Comparison of ENCODE assay signal across 15 cellular contexts in genomic region chr1:1031659-1032245, GRCh38. TPM values are rescaled to one million over a fixed set of nuclear protein-coding genes. Genes with fewer than 3 reads are reported as not detected.
DNase-seq lines count a peak whose midpoint lies in the region; ATAC-seq and TF ChIP-seq lines count a peak whose summit lies in the region.
"Had no signal": no experiment of that assay in that cellular context is flagged by ENCODE, and none has a peak within 500 bp of the region (broad histone marks: within the 10 kb centered on the region; RNA-seq: fewer than 3 reads in every experiment).

No MANE protein-coding gene starts in this region.

- no peak for TF ChIP-seq CTCF in type B pancreatic cell (conservative IDR thresholded peaks at IDR 0.05)

- no peak for ATAC-seq in stimulated activated naive CD8-positive, alpha-beta T cell treated with anti-CD3 and anti-CD28 coated beads, Interleukin-15, amount 100 ng/mL, for 72 hours
- ATAC-seq in stimulated activated naive CD8-positive, alpha-beta T cell treated with anti-CD3 and anti-CD28 coated beads, Interleukin-15, Interleukin-2, amounts not matched to agents 100 U/mL and 50 U/mL, for 24 hours, result no peak
- ATAC-seq in activated T-helper 17 cell treated with anti-CD3 and anti-CD28 coated beads, Interleukin-2, amount 50 U/mL, for 72 hours (replicated peaks), result no peak
- ATAC-seq in memory B cell (ENCODE audit: low read depth), result no peak
- ATAC-seq in GM21390 (IDR thresholded peaks at IDR 0.05; ENCODE audit: unreplicated experiment), result no peak
- ATAC-seq in HG02759 (IDR thresholded peaks at IDR 0.05; ENCODE audit: unreplicated experiment), result no peak
- no peak for ATAC-seq in GM18519 (IDR thresholded peaks at IDR 0.05; ENCODE audit: low FRiP score, unreplicated experiment)

- no peaks in the 10 kb centered on the region for H3K9me3 Mint-ChIP-seq in stimulated activated naive CD8-positive, alpha-beta T cell treated with anti-CD3 and anti-CD28 coated beads, Interleukin-15, amount 100 ng/mL, for 72 hours
- no peaks in the 10 kb centered on the region for H3K9me3 Mint-ChIP-seq in activated T-helper 17 cell treated with anti-CD3 and anti-CD28 coated beads, Interleukin-2, amount 50 U/mL, for 72 hours
- H3K9me3 Mint-ChIP-seq in memory B cell (no peaks in the 10 kb centered on the region), type B pancreatic cell (no peaks in the 10 kb centered on the region)

- peaks cover 32% of the 10 kb centered on the region for H3K4me1 Mint-ChIP-seq in stimulated activated naive CD8-positive, alpha-beta T cell treated with anti-CD3 and anti-CD28 coated beads, Interleukin-15, amount 100 ng/mL, for 72 hours
- H3K4me1 Mint-ChIP-seq in activated T-helper 17 cell treated with anti-CD3 and anti-CD28 coated beads, Interleukin-2, amount 50 U/mL, for 72 hours, result no peaks in the 10 kb centered on the region
- H3K4me1 Mint-ChIP-seq in memory B cell, result peaks cover 18% of the 10 kb centered on the region
- peaks cover 10% of the 10 kb centered on the region for H3K4me1 Mint-ChIP-seq in type B pancreatic cell (ENCODE audit: unreplicated experiment)

- no peaks in the 10 kb centered on the region for H3K36me3 Mint-ChIP-seq in activated T-helper 17 cell treated with anti-CD3 and anti-CD28 coated beads, Interleukin-2, amount 50 U/mL, for 72 hours (ENCODE audit: low read depth)
- H3K36me3 Mint-ChIP-seq in memory B cell, result no peaks in the 10 kb centered on the region
- H3K36me3 Mint-ChIP-seq in type B pancreatic cell, result no peaks in the 10 kb centered on the region

- peak overlapping the region; percentile 63 to 71 for H3K4me3 Mint-ChIP-seq in stimulated activated naive CD8-positive, alpha-beta T cell treated with anti-CD3 and anti-CD28 coated beads, Interleukin-15, amount 100 ng/mL, for 72 hours
- peak overlapping the region; percentile 57 for H3K4me3 Mint-ChIP-seq in activated T-helper 17 cell treated with anti-CD3 and anti-CD28 coated beads, Interleukin-2, amount 50 U/mL, for 72 hours
- H3K4me3 Mint-ChIP-seq in memory B cell, result peak overlapping the region; percentile 76
- H3K4me3 Mint-ChIP-seq in type B pancreatic cell, result peak overlapping the region; percentile 84

- H3K27ac Mint-ChIP-seq in stimulated activated naive CD8-positive, alpha-beta T cell treated with anti-CD3 and anti-CD28 coated beads, Interleukin-15, amount 100 ng/mL, for 72 hours, result peak overlapping the region; percentile 35 to 51
- no peak overlapping the region for H3K27ac Mint-ChIP-seq in activated T-helper 17 cell treated with anti-CD3 and anti-CD28 coated beads, Interleukin-2, amount 50 U/mL, for 72 hours
- H3K27ac Mint-ChIP-seq in memory B cell (peak overlapping the region; percentile 73), type B pancreatic cell (peak overlapping the region; percentile 63)

- peaks cover 17% of the 10 kb centered on the region for H3K27me3 Mint-ChIP-seq in stimulated activated naive CD8-positive, alpha-beta T cell treated with anti-CD3 and anti-CD28 coated beads, Interleukin-15, amount 100 ng/mL, for 72 hours
- peaks cover 11% of the 10 kb centered on the region for H3K27me3 Mint-ChIP-seq in activated T-helper 17 cell treated with anti-CD3 and anti-CD28 coated beads, Interleukin-2, amount 50 U/mL, for 72 hours
- H3K27me3 Mint-ChIP-seq in memory B cell (peaks cover 5% of the 10 kb centered on the region), type B pancreatic cell (peaks cover 6% of the 10 kb centered on the region)

- no peak for DNase-seq in stimulated activated naive CD8-positive, alpha-beta T cell treated with anti-CD3 and anti-CD28 coated beads, Interleukin-15, amount 100 ng/mL, for 72 hours
- no peak for DNase-seq in stimulated activated naive CD8-positive, alpha-beta T cell treated with anti-CD3 and anti-CD28 coated beads, Interleukin-15, Interleukin-2, amounts not matched to agents 100 U/mL and 50 U/mL, for 24 hours
- DNase-seq in memory B cell (ENCODE audit: low spot score in 2 of 2) (no peak), type B pancreatic cell (ENCODE audit: extremely low spot score, unreplicated experiment) (no peak)
- DNase-seq: activated gamma-delta T cell; EL; stimulated activated CD8-positive, alpha-beta memory T cell treated with anti-CD3 and anti-CD28 coated beads, Interleukin-4, amount 100 ng/mL, for 48 hours; upper lobe of right lung had no signal

RNA-seq across cellular contexts. Expression of gene AGRN, which starts 11.8 kb away (rescaled TPM):
- 10 to 100 TPM; 12.1 to 87.6 TPM for total RNA-seq in activated T-helper 17 cell treated with anti-CD3 and anti-CD28 coated beads, Interleukin-2, amount 50 U/mL, for 72 hours
- 166 and 285 TPM in 2 replicates for total RNA-seq in type B pancreatic cell (ENCODE audit: low replicate concordance)

RNA-seq across cellular contexts. Expression of gene ISG15, which starts 18.5 kb away (rescaled TPM):
- total RNA-seq in activated T-helper 17 cell treated with anti-CD3 and anti-CD28 coated beads, Interleukin-2, amount 50 U/mL, for 72 hours, result 10 to 100 TPM; 13.5 to 36.5 TPM
- total RNA-seq in type B pancreatic cell (ENCODE audit: low replicate concordance), result 20.8 and 34.6 TPM in 2 replicates

RNA-seq across cellular contexts. Expression of gene HES4, which starts 31.9 kb away (rescaled TPM):
- 1 to 10 TPM in 1 of 2 donors, not detected in 1; 2.5 TPM for total RNA-seq in activated T-helper 17 cell treated with anti-CD3 and anti-CD28 coated beads, Interleukin-2, amount 50 U/mL, for 72 hours
- total RNA-seq in type B pancreatic cell (ENCODE audit: low replicate concordance), result 37.6 and 54.1 TPM in 2 replicates

RNA-seq across cellular contexts. Expression of gene RNF223, which starts 42.4 kb away (rescaled TPM):
- not detected for total RNA-seq in activated T-helper 17 cell treated with anti-CD3 and anti-CD28 coated beads, Interleukin-2, amount 50 U/mL, for 72 hours
- 1.2 and 2.5 TPM in 2 replicates for total RNA-seq in type B pancreatic cell (ENCODE audit: low replicate concordance)
- total RNA-seq: mononuclear cell, RPMI7951 had no signal

RNA-seq across cellular contexts. Expression of gene PERM1, which starts 49.9 kb away (rescaled TPM):
- total RNA-seq in activated T-helper 17 cell treated with anti-CD3 and anti-CD28 coated beads, Interleukin-2, amount 50 U/mL, for 72 hours, result not detected
- 0.34 and 0.62 TPM in 2 replicates for total RNA-seq in type B pancreatic cell (ENCODE audit: low replicate concordance)
- total RNA-seq: bronchial epithelial cell had no signal

Comparison
In these comparisons a context has a peak if more than half of its experiments do, and no peak if none do; other contexts are left out.
1. RNA of gene HES4, which starts 31.9 kb away (total RNA-seq): 37.6 to 54.1 TPM in type B pancreatic cell; 2.5 TPM in activated T-helper 17 cell treated with anti-CD3 and anti-CD28 coated beads, Interleukin-2, amount 50 U/mL, for 72 hours; every median in the first group is over 10 times any median in the second.
2. Peak in every context shown above with its lines, with median percentiles within 50 percentile points of each other: H3K4me3 Mint-ChIP-seq.